17 cellular contexts compared by ENCODE assay signal in the genomic region with DNA sequence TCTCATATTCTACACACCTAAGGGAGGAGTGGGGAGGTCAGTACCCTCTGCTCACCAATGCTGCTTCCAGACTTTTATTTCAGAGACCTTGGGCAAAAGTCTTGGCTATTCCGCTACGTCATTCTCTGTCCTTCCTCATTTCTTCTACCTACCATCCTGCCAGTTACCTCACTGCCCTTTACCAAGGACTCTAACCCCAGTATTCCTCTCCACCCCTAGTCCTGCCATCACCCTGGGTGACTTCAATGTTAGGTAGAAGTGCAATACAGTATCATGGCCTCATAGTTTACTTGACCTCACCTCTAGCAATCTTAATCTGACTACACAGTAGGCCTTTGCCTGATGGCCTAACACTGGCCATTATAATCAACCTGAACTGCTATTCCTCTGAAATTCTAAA.
"Had no signal": no experiment of that assay in that cellular context is flagged by ENCODE, and none has a peak within 500 bp of the region (broad histone marks: within the 10 kb centered on the region; RNA-seq: fewer than 3 reads in every experiment).

No MANE protein-coding gene starts in this region.

- H3K4me3 ChIP-seq: coronary artery, left ventricle myocardium inferior, skin epidermis, testis had no signal

- H3K27me3 ChIP-seq: testis had no signal

- DNase-seq: activated CD4-positive, alpha-beta T cell treated with anti-CD3 and anti-CD28 coated beads, Interleukin-2, amount 10 ng/mL, durations not matched to agents 7 days and 5 days; activated CD4-positive, CD25-positive, alpha-beta regulatory T cell; activated CD8-positive, alpha-beta memory T cell treated with anti-CD3 and anti-CD28 coated beads, Interleukin-2, amount 50 U/mL, for 48 hours; activated gamma-delta T cell treated with Interleukin-2 at 50 U/mL for 16 hours; amniotic stem cell; central memory CD4-positive, alpha-beta T cell; effector CD4-positive, alpha-beta T cell; foreskin fibroblast; hippocampal formation; left ventricle myocardium inferior; natural killer cell; nucleus accumbens; right cardiac atrium; stimulated activated naive CD8-positive, alpha-beta T cell treated with anti-CD3 and anti-CD28 coated beads, Interleukin-15, amount 100 ng/mL, for 72 hours; testis had no signal

- H3K9me3 ChIP-seq: testis had no signal

- H3K27ac ChIP-seq: left ventricle myocardium inferior, testis had no signal
